11 cellular contexts compared by ENCODE assay signal in genomic region chr12:124941170-124941527, GRCh38. TPM values are rescaled to one million over a fixed set of nuclear protein-coding genes. Genes with fewer than 3 reads are reported as not detected.
DNase-seq lines count a peak whose midpoint lies in the region; ATAC-seq and TF ChIP-seq lines count a peak whose summit lies in the region.
"Had no signal": no experiment of that assay in that cellular context is flagged by ENCODE, and none has a peak within 500 bp of the region (broad histone marks: within the 10 kb centered on the region; RNA-seq: fewer than 3 reads in every experiment).

No MANE protein-coding gene starts in this region.

- peaks cover 10% of the 10 kb centered on the region for H3K4me1 Mint-ChIP-seq in mesothelial cell of epicardium

- no peak overlapping the region for H3K4me3 Mint-ChIP-seq in mesothelial cell of epicardium

- no peaks in the 10 kb centered on the region for H3K27me3 Mint-ChIP-seq in mesothelial cell of epicardium (ENCODE audit: low read depth)

- DNase-seq in heart right ventricle: no peak
- no peak for DNase-seq in left cardiac atrium
- no peak for DNase-seq in caudate nucleus (lab: John Stamatoyannopoulos, UW)
- DNase-seq in mesothelial cell of epicardium (ENCODE audit: low spot score in 2 of 2, unreplicated experiment in 2 of 2): no peak
- no peak for DNase-seq in T-helper 2 cell
- DNase-seq: anterior cingulate cortex, NCI-H187 had no signal

- H3K27ac Mint-ChIP-seq in mesothelial cell of epicardium: no peak overlapping the region

- H3K4me1 ChIP-seq in heart right ventricle (peaks cover 5 to 47% (median 30%) of the 10 kb centered on the region in 9 donors), mononuclear cell (ENCODE audit: insufficient read depth, low read length) (peaks cover 51% of the 10 kb centered on the region)

- no peaks in the 10 kb centered on the region for H3K9me3 Mint-ChIP-seq in mesothelial cell of epicardium
- H3K9me3 Mint-ChIP-seq: immature natural killer cell had no signal

- intact Hi-C loops in heart right ventricle (cut with DNase I) (loop anchor here in 5 of 10 donors (2.0 to 5.0 kb wide), 3 partner anchors 32 to 34 kb away; no protein-coding TSS in a partner anchor), left cardiac atrium (cut with DNase I) (no loop called here)

- ATAC-seq in heart right ventricle: no peak
- no peak for ATAC-seq in left cardiac atrium
- no peak for ATAC-seq in GM18519 (IDR thresholded peaks at IDR 0.05; ENCODE audit: low FRiP score, unreplicated experiment)
- ATAC-seq in GM18873 (IDR thresholded peaks at IDR 0.05; ENCODE audit: low FRiP score, unreplicated experiment): no peak

- TF ChIP-seq CTCF in heart right ventricle (IDR thresholded peaks at IDR 0.05) (no peak), mesothelial cell of epicardium (IDR thresholded peaks at IDR 0.05; ENCODE audit: unreplicated experiment) (no peak)

- H3K27me3 ChIP-seq in heart right ventricle (no peaks in the 10 kb centered on the region), mononuclear cell (ENCODE audit: insufficient read depth, low read length) (no peaks in the 10 kb centered on the region)

- H3K36me3 ChIP-seq in heart right ventricle: peaks cover 0 to 10% (median 0%) of the 10 kb centered on the region in 9 donors

- H3K36me3 Mint-ChIP-seq in mesothelial cell of epicardium: peaks cover 12% of the 10 kb centered on the region

- no peaks in the 10 kb centered on the region for H3K9me3 ChIP-seq in heart right ventricle
- no peaks in the 10 kb centered on the region for H3K9me3 ChIP-seq in mononuclear cell (ENCODE audit: low read depth, low read length)

- H3K4me3 ChIP-seq in heart right ventricle (peak overlapping the region in 8 of 10 donors; percentile 35 to 66 (median 54)), mononuclear cell (ENCODE audit: low read length) (peak overlapping the region; percentile 5)

- WGBS in heart right ventricle, 2 donors: 68 to 77% methylated on average over 7 of the region's 7 CpGs

- H3K27ac ChIP-seq in heart right ventricle (peak overlapping the region in 9 of 10 donors; percentile 66 to 95 (median 89)), caudate nucleus (ENCODE audit: low read depth, low read length) (peak overlapping the region; percentile 99)

RNA-seq across cellular contexts. Expression of gene UBC, which starts 26.7 kb away (rescaled TPM):
- total RNA-seq in heart right ventricle (1,000 to 10,000 TPM; 1,161 to 1,913 (median 1,447) TPM), left cardiac atrium (1,000 to 10,000 TPM in 1 of 2 donors, 100 to 1,000 TPM in 1; 977 to 1,049 TPM), mononuclear cell (2,055 TPM), mesothelial cell of epicardium (718 to 741 TPM (median 720 TPM) in 3 replicates)
- 1,000 to 10,000 TPM; 1,225 to 1,619 TPM for polyA plus RNA-seq in heart right ventricle

RNA-seq across cellular contexts. Expression of gene DHX37, which starts 47.8 kb away (rescaled TPM):
- total RNA-seq in heart right ventricle (10 to 100 TPM in 1 of 10 donors, 1 to 10 TPM in 9; 4.2 to 13.3 (median 5.9) TPM), left cardiac atrium (10 to 100 TPM in 1 of 2 donors, 1 to 10 TPM in 1; 7.9 to 13.3 TPM), mononuclear cell (20.0 TPM), mesothelial cell of epicardium (22.7 to 23.4 TPM (median 23.4 TPM) in 3 replicates)
- polyA plus RNA-seq in heart right ventricle: 1 to 10 TPM; 3.7 to 9.3 TPM

RNA-seq across cellular contexts. Expression of gene BRI3BP, which starts 52.3 kb away (rescaled TPM):
- total RNA-seq in heart right ventricle (1 to 10 TPM; 3.2 to 4.9 (median 3.9) TPM), left cardiac atrium (1 to 10 TPM; 5.4 to 6.0 TPM), mononuclear cell (2.0 TPM), mesothelial cell of epicardium (6.9 to 7.5 TPM (median 7.2 TPM) in 3 replicates)
- 1 to 10 TPM; 1.3 to 1.5 TPM for polyA plus RNA-seq in heart right ventricle
